In genomic region chrX:85052207-85052606, GRCh38 we compare ENCODE assay signal across 1 cellular context.
A peak's percentile ranks its signal among the peaks of the same experiment; 100 is the strongest.
TF ChIP-seq lines count a peak whose summit lies in the region.

No MANE protein-coding gene starts in this region.

TF ChIP-seq in IMR-90, 13 proteins besides CTCF, POLR2A, EP300 and RAD21:
- TF ChIP-seq MXI1 (IDR thresholded peaks at IDR 0.05; ENCODE audit: borderline replicate concordance, low read depth, low read length): no peak
- no peak for TF ChIP-seq MAFK (IDR thresholded peaks at IDR 0.05; ENCODE audit: low read depth, low read length)
- TF ChIP-seq CEBPB (IDR thresholded peaks at IDR 0.05; ENCODE audit: low read depth, low read length): peak; percentile 77
